8 cellular contexts compared by ENCODE assay signal in genomic region chr5:68378204-68378830, GRCh38.
DNase-seq lines count a peak whose midpoint lies in the region; ATAC-seq and TF ChIP-seq lines count a peak whose summit lies in the region.

No MANE protein-coding gene starts in this region.

- peaks cover 4% of the 10 kb centered on the region for H3K27me3 Mint-ChIP-seq in activated CD4-positive, alpha-beta memory T cell treated with anti-CD3 and anti-CD28 coated beads, Interleukin-2, amount 10 ng/mL, durations not matched to agents 7 days and 5 days
- H3K27me3 Mint-ChIP-seq in type B pancreatic cell: peaks cover 3% of the 10 kb centered on the region

- TF ChIP-seq CTCF in type B pancreatic cell (conservative IDR thresholded peaks at IDR 0.05): no peak

- H3K4me1 Mint-ChIP-seq in activated CD4-positive, alpha-beta memory T cell treated with anti-CD3 and anti-CD28 coated beads, Interleukin-2, amount 10 ng/mL, durations not matched to agents 7 days and 5 days: peaks cover 57% of the 10 kb centered on the region
- H3K4me1 Mint-ChIP-seq in type B pancreatic cell (ENCODE audit: unreplicated experiment): no peaks in the 10 kb centered on the region

- DNase-seq in DMS79 treated with DMSO at 0.1 percent for 48 hours (lab: John Stamatoyannopoulos, UW): peak; percentile 33
- peak; percentile 48 for DNase-seq in activated CD4-positive, alpha-beta memory T cell treated with anti-CD3 and anti-CD28 coated beads, Interleukin-2, amount 10 ng/mL, durations not matched to agents 7 days and 5 days
- DNase-seq in NCI-H146 (lab: John Stamatoyannopoulos, UW): no peak
- DNase-seq in COLO829 (ENCODE audit: low spot score): no peak
- DNase-seq in type B pancreatic cell (ENCODE audit: extremely low spot score, unreplicated experiment): no peak
- no peak for DNase-seq in hepatic stellate cell (ENCODE audit: low spot score)

- peaks cover 6% of the 10 kb centered on the region for H3K36me3 Mint-ChIP-seq in activated CD4-positive, alpha-beta memory T cell treated with anti-CD3 and anti-CD28 coated beads, Interleukin-2, amount 10 ng/mL, durations not matched to agents 7 days and 5 days (ENCODE audit: low read depth)
- H3K36me3 Mint-ChIP-seq in type B pancreatic cell: no peaks in the 10 kb centered on the region

- POLR2A ChIA-PET in activated CD4-positive, alpha-beta memory T cell treated with anti-CD3 and anti-CD28 coated beads, Interleukin-2, amount 10 ng/mL, durations not matched to agents 7 days and 5 days (lab: Charles Lee): interaction anchor here (0.7 to 1.3 kb wide), 5 partner anchors 8 to 90 kb away, joined by 3 to 7 read pairs (median 3); no protein-coding TSS in a partner anchor

- peaks cover 3% of the 10 kb centered on the region for H3K9me3 Mint-ChIP-seq in activated CD4-positive, alpha-beta memory T cell treated with anti-CD3 and anti-CD28 coated beads, Interleukin-2, amount 10 ng/mL, durations not matched to agents 7 days and 5 days
- peaks cover 10% of the 10 kb centered on the region for H3K9me3 Mint-ChIP-seq in type B pancreatic cell

- ATAC-seq in GM19397 (IDR thresholded peaks at IDR 0.05; ENCODE audit: unreplicated experiment) (peak; percentile 73), HG03097 (IDR thresholded peaks at IDR 0.05; ENCODE audit: low FRiP score, unreplicated experiment) (peak; percentile 86)

- peak overlapping the region; percentile 60 for H3K27ac Mint-ChIP-seq in activated CD4-positive, alpha-beta memory T cell treated with anti-CD3 and anti-CD28 coated beads, Interleukin-2, amount 10 ng/mL, durations not matched to agents 7 days and 5 days
- no peak overlapping the region for H3K27ac Mint-ChIP-seq in type B pancreatic cell

- CTCF ChIA-PET in activated CD4-positive, alpha-beta memory T cell treated with anti-CD3 and anti-CD28 coated beads, Interleukin-2, amount 10 ng/mL, durations not matched to agents 7 days and 5 days (lab: Charles Lee): interaction anchor here (1.2 to 1.5 kb wide), 3 partner anchors 10 to 94 kb away, joined by 3 read pairs; no protein-coding TSS in a partner anchor

- no peak overlapping the region for H3K4me3 Mint-ChIP-seq in activated CD4-positive, alpha-beta memory T cell treated with anti-CD3 and anti-CD28 coated beads, Interleukin-2, amount 10 ng/mL, durations not matched to agents 7 days and 5 days
- H3K4me3 Mint-ChIP-seq in type B pancreatic cell: no peak overlapping the region

Comparison
In these comparisons a context has a peak if more than half of its experiments do, and no peak if none do; other contexts are left out.
1. DNase-seq: peak in DMS79 treated with DMSO at 0.1 percent for 48 hours (single experiment) and activated CD4-positive, alpha-beta memory T cell treated with anti-CD3 and anti-CD28 coated beads, Interleukin-2, amount 10 ng/mL, durations not matched to agents 7 days and 5 days (single experiment); none in NCI-H146 (single experiment), COLO829 (single experiment), type B pancreatic cell (single experiment) and hepatic stellate cell (single experiment).